In genomic region chr11:122655527-122656072, GRCh38 we compare ENCODE assay signal across 8 cellular contexts. TPM values are rescaled to one million over a fixed set of nuclear protein-coding genes. Genes with fewer than 3 reads are reported as not detected.
DNase-seq lines count a peak whose midpoint lies in the region; ATAC-seq, FAIRE-seq and TF ChIP-seq lines count a peak whose summit lies in the region.

Gene UBASH3B (plus strand): TSS chr11:122655722. CDS start chr11:122656050, 328 bp downstream.

- H3K4me3 ChIP-seq in fibroblast of lung (replicated peaks in 1 of 4; ENCODE audit: control extremely low read depth in 1 of 4, insufficient read depth in 1 of 4, low read depth in 3 of 4, low read length in 4 of 4), result peak within 1 kb of the TSS; percentile 81 to 93 (median 88)

- peak within 1 kb of the TSS; percentile 88 to 96 (median 94) for H3K27ac Mint-ChIP-seq in CD14-positive monocyte
- peak within 1 kb of the TSS; percentile 81 for H3K27ac Mint-ChIP-seq in activated T-helper 2 cell treated with anti-CD3 and anti-CD28 coated beads, Interferon-gamma antibody, Interleukin-2, Interleukin-4, amounts not matched to agents 10 μg/mL and 5 μg/mL and 100 μg/mL, durations not matched to agents 14 hours and 24 hours and 36 hours
- peak within 1 kb of the TSS; percentile 86 for H3K27ac Mint-ChIP-seq in stimulated activated effector memory CD8-positive, alpha-beta T cell treated with anti-CD3 and anti-CD28 coated beads, Interleukin-12 subunit alpha, Interleukin-12 subunit beta, amount 100 ng/mL, for 72 hours

- ATAC-seq in GM19395 (IDR thresholded peaks at IDR 0.05; ENCODE audit: unreplicated experiment), result peak; percentile 86
- peak; percentile 68 for ATAC-seq in HG03520 (IDR thresholded peaks at IDR 0.05; ENCODE audit: unreplicated experiment)
- peak; percentile 81 for ATAC-seq in stimulated activated effector memory CD8-positive, alpha-beta T cell treated with anti-CD3 and anti-CD28 coated beads, Interleukin-12 subunit alpha, Interleukin-12 subunit beta, amount 100 ng/mL, for 72 hours

- H3K27ac ChIP-seq in fibroblast of lung (ENCODE audit: insufficient read depth, low read length), result peak within 1 kb of the TSS; percentile 93

- peak within 1 kb of the TSS; percentile 99 for H3K4me3 Mint-ChIP-seq in CD14-positive monocyte
- H3K4me3 Mint-ChIP-seq in activated T-helper 2 cell treated with anti-CD3 and anti-CD28 coated beads, Interferon-gamma antibody, Interleukin-2, Interleukin-4, amounts not matched to agents 10 μg/mL and 5 μg/mL and 100 μg/mL, durations not matched to agents 14 hours and 24 hours and 36 hours (ENCODE audit: low read depth), result peak within 1 kb of the TSS; percentile 94
- peak within 1 kb of the TSS; percentile 89 for H3K4me3 Mint-ChIP-seq in stimulated activated effector memory CD8-positive, alpha-beta T cell treated with anti-CD3 and anti-CD28 coated beads, Interleukin-12 subunit alpha, Interleukin-12 subunit beta, amount 100 ng/mL, for 72 hours

- H3K36me3 ChIP-seq in fibroblast of lung (ENCODE audit: control insufficient read depth, insufficient read depth, low read length), result no peaks in the 10 kb centered on the region

- H4K20me1 ChIP-seq in fibroblast of lung (ENCODE audit: control insufficient read depth, extremely low read depth, insufficient read depth, low read length), result no peaks in the 10 kb centered on the region

- peaks cover 42% of the 10 kb centered on the region for H3K79me2 ChIP-seq in fibroblast of lung (ENCODE audit: control insufficient read depth, insufficient read depth, low read length)

- peaks cover 3 to 6% of the 10 kb centered on the region in 2 donors for H3K36me3 Mint-ChIP-seq in CD14-positive monocyte
- H3K36me3 Mint-ChIP-seq in activated T-helper 2 cell treated with anti-CD3 and anti-CD28 coated beads, Interferon-gamma antibody, Interleukin-2, Interleukin-4, amounts not matched to agents 10 μg/mL and 5 μg/mL and 100 μg/mL, durations not matched to agents 14 hours and 24 hours and 36 hours (ENCODE audit: low read depth), result peaks cover 7% of the 10 kb centered on the region
- no peaks in the 10 kb centered on the region for H3K36me3 Mint-ChIP-seq in stimulated activated effector memory CD8-positive, alpha-beta T cell treated with anti-CD3 and anti-CD28 coated beads, Interleukin-12 subunit alpha, Interleukin-12 subunit beta, amount 100 ng/mL, for 72 hours

- peaks cover 55% of the 10 kb centered on the region for H3K4me1 Mint-ChIP-seq in CD14-positive monocyte
- peaks cover 9% of the 10 kb centered on the region for H3K4me1 Mint-ChIP-seq in activated T-helper 2 cell treated with anti-CD3 and anti-CD28 coated beads, Interferon-gamma antibody, Interleukin-2, Interleukin-4, amounts not matched to agents 10 μg/mL and 5 μg/mL and 100 μg/mL, durations not matched to agents 14 hours and 24 hours and 36 hours (ENCODE audit: low read depth)
- peaks cover 32% of the 10 kb centered on the region for H3K4me1 Mint-ChIP-seq in stimulated activated effector memory CD8-positive, alpha-beta T cell treated with anti-CD3 and anti-CD28 coated beads, Interleukin-12 subunit alpha, Interleukin-12 subunit beta, amount 100 ng/mL, for 72 hours

- H3K27me3 ChIP-seq in fibroblast of lung (ENCODE audit: control insufficient read depth, insufficient read depth, low read length), result no peaks in the 10 kb centered on the region

- intact Hi-C loops in CD14-positive monocyte (cut with micrococcal nuclease), result loop anchor here in 1 of 2 donors (2.0 to 5.0 kb wide), 2 partner anchors 37 to 101 kb away; no protein-coding TSS in a partner anchor
- intact Hi-C loops in activated T-helper 2 cell treated with anti-CD3 and anti-CD28 coated beads, Interferon-gamma antibody, Interleukin-2, Interleukin-4, amounts not matched to agents 10 μg/mL and 5 μg/mL and 100 μg/mL, durations not matched to agents 14 hours and 24 hours and 36 hours (cut with micrococcal nuclease), result loop anchor here (1.0 to 2.0 kb wide), 2 partner anchors 41 to 91 kb away; no protein-coding TSS in a partner anchor

- H2AFZ ChIP-seq in fibroblast of lung (ENCODE audit: low read length), result peak within 1 kb of the TSS; percentile 69

- H3K9me3 ChIP-seq in fibroblast of lung (ENCODE audit: control insufficient read depth, insufficient read depth, low read depth, low read length), result no peaks in the 10 kb centered on the region

- H3K27me3 Mint-ChIP-seq in CD14-positive monocyte (ENCODE audit: low read depth in 3 of 3), result peaks cover 12 to 19% (median 17%) of the 10 kb centered on the region in 3 donors
- peaks cover 61% of the 10 kb centered on the region for H3K27me3 Mint-ChIP-seq in activated T-helper 2 cell treated with anti-CD3 and anti-CD28 coated beads, Interferon-gamma antibody, Interleukin-2, Interleukin-4, amounts not matched to agents 10 μg/mL and 5 μg/mL and 100 μg/mL, durations not matched to agents 14 hours and 24 hours and 36 hours (ENCODE audit: low read depth)

- peak; percentile 65 for FAIRE-seq in RCC 7860 (lab: Jason Lieb, UNC)

- H3K4me2 ChIP-seq in fibroblast of lung (ENCODE audit: extremely low read depth, insufficient read depth, low read length), result peak within 1 kb of the TSS; percentile 91

- TF ChIP-seq CTCF in CD14-positive monocyte (IDR thresholded peaks at IDR 0.05) (no peak), fibroblast of lung (conservative IDR thresholded peaks at IDR 0.05 in 1 of 2, IDR thresholded peaks at IDR 0.05 in 1 of 2; ENCODE audit: low read depth in 1 of 2, low read length in 2 of 2) (peak in 1 of 2 donors; percentile 4)

- H3K9ac ChIP-seq in fibroblast of lung (ENCODE audit: insufficient read depth, low read length), result peak within 1 kb of the TSS; percentile 94

- H3K4me1 ChIP-seq in fibroblast of lung (ENCODE audit: control insufficient read depth, extremely low read depth, insufficient read depth, low read length), result no peaks in the 10 kb centered on the region

- peak; percentile 69 for DNase-seq in CD14-positive monocyte (ENCODE audit: low spot score)
- peak; percentile 88 for DNase-seq in RCC 7860 (ENCODE audit: low spot score)
- peak; percentile 55 for DNase-seq in activated T-helper 2 cell treated with anti-CD3 and anti-CD28 coated beads, Interferon-gamma antibody, Interleukin-2, Interleukin-4, amounts not matched to agents 10 μg/mL and 5 μg/mL and 100 μg/mL, durations not matched to agents 14 hours and 24 hours and 36 hours (ENCODE audit: low spot score)
- DNase-seq in fibroblast of lung (ENCODE audit: low read depth in 2 of 2), result peak; percentile 88 to 93
- DNase-seq in myocyte (ENCODE audit: low read depth), result peak; percentile 85
- DNase-seq in stimulated activated effector memory CD8-positive, alpha-beta T cell treated with anti-CD3 and anti-CD28 coated beads, Interleukin-12 subunit alpha, Interleukin-12 subunit beta, amount 100 ng/mL, for 72 hours (ENCODE audit: low spot score in 2 of 2), result peak; percentile 34 to 82

- H3K9me3 Mint-ChIP-seq in CD14-positive monocyte, result peaks cover 0 to 3% (median 0%) of the 10 kb centered on the region in 7 donors
- H3K9me3 Mint-ChIP-seq in activated T-helper 2 cell treated with anti-CD3 and anti-CD28 coated beads, Interferon-gamma antibody, Interleukin-2, Interleukin-4, amounts not matched to agents 10 μg/mL and 5 μg/mL and 100 μg/mL, durations not matched to agents 14 hours and 24 hours and 36 hours, result no peaks in the 10 kb centered on the region
- H3K9me3 Mint-ChIP-seq in stimulated activated effector memory CD8-positive, alpha-beta T cell treated with anti-CD3 and anti-CD28 coated beads, Interleukin-12 subunit alpha, Interleukin-12 subunit beta, amount 100 ng/mL, for 72 hours, result no peaks in the 10 kb centered on the region

RNA-seq across cellular contexts. Expression of gene UBASH3B, which starts in this region (rescaled TPM):
- polyA plus RNA-seq in CD14-positive monocyte (1 to 10 TPM; 3.3 to 7.1 TPM), fibroblast of lung (13.1 and 38.0 TPM in 2 replicates)
- total RNA-seq in activated T-helper 2 cell treated with anti-CD3 and anti-CD28 coated beads, Interferon-gamma antibody, Interleukin-2, Interleukin-4, amounts not matched to agents 10 μg/mL and 5 μg/mL and 100 μg/mL, durations not matched to agents 14 hours and 24 hours and 36 hours, result 19.3 and 20.1 TPM in 2 replicates
- total RNA-seq in fibroblast of lung (22.9 and 44.4 TPM in 2 replicates), myocyte (8.8 and 13.1 TPM in 2 replicates)
- 8.8 and 20.3 TPM in 2 replicates for polyA plus RNA-seq in fibroblast of lung (2012)
- polyA minus RNA-seq in fibroblast of lung (ENCODE audit: low replicate concordance), result 38.6 and 128 TPM in 2 replicates
- polyA plus RNA-seq in myocyte (2012), result 7.3 TPM

Comparison
In these comparisons a context has a peak if more than half of its experiments do, and no peak if none do; other contexts are left out.
1. Peak in every context shown above with its lines: DNase-seq, ATAC-seq, H3K4me3 ChIP-seq and H3K27ac ChIP-seq.